16 cellular contexts compared by ENCODE assay signal in genomic region chr16:621526-622105, GRCh38. TPM values are rescaled to one million over a fixed set of nuclear protein-coding genes. Genes with fewer than 3 reads are reported as not detected.
DNase-seq lines count a peak whose midpoint lies in the region; ATAC-seq and TF ChIP-seq lines count a peak whose summit lies in the region.
"Had no signal": no experiment of that assay in that cellular context is flagged by ENCODE, and none has a peak within 500 bp of the region (broad histone marks: within the 10 kb centered on the region; RNA-seq: fewer than 3 reads in every experiment).

No MANE protein-coding gene starts in this region.

- H3K36me3 ChIP-seq in CD8-positive, alpha-beta memory T cell (ENCODE audit: insufficient read depth, low read length), result no peaks in the 10 kb centered on the region
- H3K36me3 ChIP-seq in mucosa of descending colon (ENCODE audit: low read depth), result no peaks in the 10 kb centered on the region

- no peaks in the 10 kb centered on the region for H3K9me3 Mint-ChIP-seq in CD8-positive, alpha-beta memory T cell

- DNase-seq in CD8-positive, alpha-beta memory T cell, result no peak
- peak; percentile 46 for DNase-seq in NCI-H1105 treated with DMSO at 0.1 percent for 48 hours (lab: John Stamatoyannopoulos, UW)
- DNase-seq in cerebellum (ENCODE audit: low spot score), result peak; percentile 80
- DNase-seq in mucosa of descending colon, result no peak
- DNase-seq in COLO668 (lab: John Stamatoyannopoulos, UW; ENCODE audit: unreplicated experiment), result no peak
- no peak for DNase-seq in activated T-cell treated with anti-CD3 and anti-CD28 coated beads, Interleukin-2, amount 50 U/mL, for 48 hours
- DNase-seq: activated effector memory CD4-positive, alpha-beta T cell treated with anti-CD3 and anti-CD28 coated beads, Interleukin-2, amount 50 U/mL, for 16 hours; KBM-7; stimulated activated CD4-positive, alpha-beta T cell treated with anti-CD3 and anti-CD28 coated beads, Interleukin-4, amount 100 ng/mL, for 1 hour; stimulated activated naive CD4-positive, alpha-beta T cell had no signal

- no peak overlapping the region for H3K4me3 ChIP-seq in CD8-positive, alpha-beta memory T cell (ENCODE audit: low read length)
- H3K4me3 ChIP-seq in mucosa of descending colon, result no peak overlapping the region

- POLR2A ChIA-PET in CD8-positive, alpha-beta memory T cell (lab: Charles Lee), result no interaction called here

- peak; percentile 13 for ATAC-seq in mucosa of descending colon
- ATAC-seq in HG02870 (IDR thresholded peaks at IDR 0.05; ENCODE audit: unreplicated experiment), result no peak
- no peak for ATAC-seq in GM21529 (IDR thresholded peaks at IDR 0.05; ENCODE audit: unreplicated experiment)

- H3K4me3 Mint-ChIP-seq in CD8-positive, alpha-beta memory T cell, result no peak overlapping the region

- TF ChIP-seq CTCF in mucosa of descending colon (IDR thresholded peaks at IDR 0.05), result no peak

- peak overlapping the region; percentile 18 for H3K27ac ChIP-seq in CD8-positive, alpha-beta memory T cell (ENCODE audit: low read depth, low read length)

- peak overlapping the region in 2 of 8 donors; percentile 17 to 28 for H3K27ac Mint-ChIP-seq in CD8-positive, alpha-beta memory T cell

- no peaks in the 10 kb centered on the region for H3K9me3 ChIP-seq in CD8-positive, alpha-beta memory T cell (ENCODE audit: low read length)
- no peaks in the 10 kb centered on the region for H3K9me3 ChIP-seq in mucosa of descending colon

- no peaks in the 10 kb centered on the region for H3K4me1 Mint-ChIP-seq in CD8-positive, alpha-beta memory T cell

- intact Hi-C loops in mucosa of descending colon (cut with DNase I, micrococcal nuclease), result no loop called here

- H3K4me1 ChIP-seq in CD8-positive, alpha-beta memory T cell (ENCODE audit: insufficient read depth, low read length), result no peaks in the 10 kb centered on the region
- peaks cover 8% of the 10 kb centered on the region for H3K4me1 ChIP-seq in mucosa of descending colon (ENCODE audit: low read depth)

- CTCF ChIA-PET in CD8-positive, alpha-beta memory T cell (lab: Charles Lee), result no interaction called here

- peaks cover 0 to 17% (median 0%) of the 10 kb centered on the region in 3 donors for H3K36me3 Mint-ChIP-seq in CD8-positive, alpha-beta memory T cell

- H3K27me3 Mint-ChIP-seq in CD8-positive, alpha-beta memory T cell, result no peaks in the 10 kb centered on the region

- no peaks in the 10 kb centered on the region for H3K27me3 ChIP-seq in CD8-positive, alpha-beta memory T cell (ENCODE audit: insufficient read depth, low read length, poor library complexity, severe bottlenecking)

RNA-seq across cellular contexts. Expression of gene WFIKKN1, which starts 9.2 kb away (rescaled TPM):
- total RNA-seq in CD8-positive, alpha-beta memory T cell, result under 1 TPM; 0.11 to 0.22 TPM
- 0.09 TPM for polyA plus RNA-seq in CD8-positive, alpha-beta memory T cell
- total RNA-seq in cerebellum, result 0.54 TPM
- total RNA-seq in mucosa of descending colon, result 1 to 10 TPM; 1.1 to 2.2 (median 1.6) TPM
- total RNA-seq: bronchial epithelial cell, epithelial cell of proximal tubule, RPMI7951 had no signal
- polyA plus RNA-seq: BJ had no signal

RNA-seq across cellular contexts. Expression of gene METTL26, which starts 14.5 kb away (rescaled TPM):
- 100 to 1,000 TPM; 129 TPM for total RNA-seq in CD8-positive, alpha-beta memory T cell
- polyA plus RNA-seq in CD8-positive, alpha-beta memory T cell, result 97.4 TPM
- total RNA-seq in cerebellum (23.8 TPM), mucosa of descending colon (10 to 100 TPM; 40.3 to 52.4 (median 50.0) TPM)

RNA-seq across cellular contexts. Expression of gene MCRIP2, which starts 20.0 kb away (rescaled TPM):
- total RNA-seq in CD8-positive, alpha-beta memory T cell, result 10 to 100 TPM; 59.3 to 64.8 TPM
- polyA plus RNA-seq in CD8-positive, alpha-beta memory T cell, result 24.9 TPM
- total RNA-seq in cerebellum (6.0 TPM), mucosa of descending colon (100 to 1,000 TPM in 2 of 3 donors, 10 to 100 TPM in 1; 76.3 to 116 (median 100) TPM)

RNA-seq across cellular contexts. Expression of gene WDR90, which starts 27.5 kb away (rescaled TPM):
- total RNA-seq in CD8-positive, alpha-beta memory T cell, result 10 to 100 TPM; 69.6 to 78.4 TPM
- 1.4 TPM for polyA plus RNA-seq in CD8-positive, alpha-beta memory T cell
- total RNA-seq in cerebellum (23.7 TPM), mucosa of descending colon (10 to 100 TPM; 35.0 to 54.9 (median 50.2) TPM)

RNA-seq across cellular contexts. Expression of gene RAB40C, which starts 31.8 kb away (rescaled TPM):
- total RNA-seq in CD8-positive, alpha-beta memory T cell, result 10 to 100 TPM; 12.3 to 13.3 TPM
- 22.8 TPM for polyA plus RNA-seq in CD8-positive, alpha-beta memory T cell
- total RNA-seq in cerebellum, result 15.9 TPM
- total RNA-seq in mucosa of descending colon, result 10 to 100 TPM; 31.2 to 51.0 (median 40.1) TPM

Comparison
In these comparisons a context has a peak if more than half of its experiments do, and no peak if none do; other contexts are left out.
1. DNase-seq: peak in NCI-H1105 treated with DMSO at 0.1 percent for 48 hours (single experiment) and cerebellum (single experiment); none in CD8-positive, alpha-beta memory T cell (0 of 5), mucosa of descending colon (0 of 3), COLO668 (single experiment) and activated T-cell treated with anti-CD3 and anti-CD28 coated beads, Interleukin-2, amount 50 U/mL, for 48 hours (0 of 2).